21 cellular contexts compared by ENCODE assay signal in the genomic region with DNA sequence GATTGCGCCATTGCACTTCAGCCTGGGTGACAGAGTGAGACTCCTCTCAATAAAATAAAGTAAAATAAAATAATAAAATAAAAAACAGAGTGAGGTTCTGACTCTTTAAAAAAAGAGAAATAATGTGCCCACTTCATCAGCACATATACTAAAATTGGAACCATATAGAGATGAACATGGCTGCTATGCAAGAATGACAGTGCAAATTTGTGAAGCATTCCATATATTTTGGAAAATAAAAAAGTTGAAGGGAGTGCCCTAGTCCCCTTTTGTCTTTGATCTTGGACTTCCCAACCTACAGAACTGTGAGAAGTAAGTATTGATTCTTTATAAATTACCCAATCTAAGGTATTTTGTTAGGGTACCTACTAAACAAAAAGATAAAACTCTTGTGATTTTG. TPM values are rescaled to one million over a fixed set of nuclear protein-coding genes. Genes with fewer than 3 reads are reported as not detected.
A peak's percentile ranks its signal among the peaks of the same experiment; 100 is the strongest.
DNase-seq lines count a peak whose midpoint lies in the region; ATAC-seq, FAIRE-seq and TF ChIP-seq lines count a peak whose summit lies in the region.
"Had no signal": no experiment of that assay in that cellular context is flagged by ENCODE, and none has a peak within 500 bp of the region (broad histone marks: within the 10 kb centered on the region; RNA-seq: fewer than 3 reads in every experiment).

No MANE protein-coding gene starts in this region.

- POLR2A ChIA-PET in Panc1 (lab: Charles Lee): no interaction called here
- POLR2A ChIA-PET in K562 (lab: Yijun Ruan, JAX): no interaction called here
- POLR2A ChIA-PET in OCI-LY7 (lab: Charles Lee): interaction anchor here (0.6 kb wide), 1 partner anchor 20 kb away, joined by 5 read pairs; no protein-coding TSS in a partner anchor

- H3K4me2 ChIP-seq in K562 (ENCODE audit: insufficient read depth, low read length) (no peak overlapping the region), osteoblast (ENCODE audit: insufficient read depth, low read length) (no peak overlapping the region), OCI-LY7 (ENCODE audit: low read length) (no peak overlapping the region)

- H3K9ac ChIP-seq in K562 (ENCODE audit: insufficient read depth in 1 of 2, low read depth in 2 of 2, low read length in 2 of 2): no peak overlapping the region

- intact Hi-C loops in Panc1 (cut with micrococcal nuclease; ENCODE audit: unreplicated experiment) (no loop called here), K562 (cut with micrococcal nuclease) (no loop called here), OCI-LY7 (cut with micrococcal nuclease; ENCODE audit: unreplicated experiment) (no loop called here)

- TF ChIP-seq CTCF in Panc1 (IDR thresholded peaks at IDR 0.05): no peak
- no peak for TF ChIP-seq CTCF in K562 (IDR thresholded peaks at IDR 0.05 in 2 of 3, conservative IDR thresholded peaks at IDR 0.05 in 1 of 3; ENCODE audit: insufficient read depth in 2 of 3, low read depth in 1 of 3, low read length in 3 of 3)
- no peak for TF ChIP-seq CTCF in osteoblast (IDR thresholded peaks at IDR 0.05; ENCODE audit: extremely low read depth, low read depth, low read length)
- no peak for TF ChIP-seq CTCF in OCI-LY7 (conservative IDR thresholded peaks at IDR 0.05; ENCODE audit: low read length)

- TF ChIP-seq RAD21 in K562 (CRISPR knock-in tag; conservative IDR thresholded peaks at IDR 0.05 in 1 of 2, IDR thresholded peaks at IDR 0.05 in 1 of 2): no peak

- no peak for ATAC-seq in Panc1
- no peak for ATAC-seq in K562
- ATAC-seq in HG03045 (IDR thresholded peaks at IDR 0.05; ENCODE audit: unreplicated experiment): no peak
- ATAC-seq: HCT116, SK-N-SH treated with all-trans-retinoic acid at 6 μM for 48 hours had no signal

- no peaks in the 10 kb centered on the region for H3K9me3 ChIP-seq in Panc1 (ENCODE audit: control insufficient read depth, insufficient read depth, low read depth, low read length)
- H3K9me3 ChIP-seq in K562 (replicated peaks; ENCODE audit: control insufficient read depth, insufficient read depth, low read depth, low read length): no peaks in the 10 kb centered on the region
- no peaks in the 10 kb centered on the region for H3K9me3 ChIP-seq in osteoblast (ENCODE audit: low read depth, low read length)
- H3K9me3 ChIP-seq in OCI-LY7 (ENCODE audit: low read length): no peaks in the 10 kb centered on the region

- H4K20me1 ChIP-seq in K562 (replicated peaks; ENCODE audit: control insufficient read depth, insufficient read depth, low read length) (no peaks in the 10 kb centered on the region), osteoblast (ENCODE audit: insufficient read depth, low read length) (peaks cover 40% of the 10 kb centered on the region), OCI-LY7 (ENCODE audit: insufficient read depth, low read length) (peaks cover 5% of the 10 kb centered on the region)

- TF ChIP-seq EP300 in K562 (IDR thresholded peaks at IDR 0.05; ENCODE audit: low read length): no peak

- H3K79me2 ChIP-seq in K562 (ENCODE audit: control insufficient read depth, insufficient read depth, low read length) (no peaks in the 10 kb centered on the region), osteoblast (ENCODE audit: insufficient read depth, low read length) (peaks cover 97% of the 10 kb centered on the region), OCI-LY7 (ENCODE audit: insufficient read depth, low read depth, low read length) (peaks cover 87% of the 10 kb centered on the region)

- DNase-seq in Panc1 (ENCODE audit: low read depth, low spot score) (no peak), K562 (ENCODE audit: extremely low read depth in 1 of 4, low spot score in 3 of 4) (no peak), osteoblast (ENCODE audit: insufficient read length, low spot score, missing footprints) (no peak), OCI-LY7 (ENCODE audit: low spot score) (no peak), EL (no peak)
- DNase-seq in activated CD8-positive, alpha-beta memory T cell treated with anti-CD3 and anti-CD28 coated beads, Interleukin-2, amount 50 U/mL, for 4 hours: no peak
- DNase-seq: GDM1, Karpas-422, MV-4-11, NCI-H1694, NCI-H2081, NCI-H2171 treated with DMSO at 0.1 percent for 48 hours, NCI-H446, NCI-H526, SHP77 treated with DMSO at 0.1 percent for 48 hours had no signal

- H3K4me1 ChIP-seq in Panc1 (ENCODE audit: control insufficient read depth, insufficient read depth, low read length): peaks cover 81% of the 10 kb centered on the region
- H3K4me1 ChIP-seq in K562 (replicated peaks in 1 of 2; ENCODE audit: control insufficient read depth in 2 of 2, insufficient read depth in 2 of 2, low read length in 2 of 2): no peaks in the 10 kb centered on the region
- H3K4me1 ChIP-seq in osteoblast (ENCODE audit: insufficient read depth, low read length): peaks cover 32% of the 10 kb centered on the region
- H3K4me1 ChIP-seq in OCI-LY7 (ENCODE audit: insufficient read depth, low read length, poor library complexity, severe bottlenecking): peaks cover 3% of the 10 kb centered on the region

- H3K27me3 ChIP-seq in Panc1 (ENCODE audit: control insufficient read depth, insufficient read depth, low read length) (no peaks in the 10 kb centered on the region), K562 (ENCODE audit: control insufficient read depth in 2 of 2, insufficient read depth in 2 of 2, low read length in 2 of 2) (peaks cover 0 to 3% of the 10 kb centered on the region in 2 experiments; a peak in 1 of 5 replicates), osteoblast (ENCODE audit: insufficient read depth, low read length) (no peaks in the 10 kb centered on the region)

- no peaks in the 10 kb centered on the region for H3K9me1 ChIP-seq in K562 (ENCODE audit: control insufficient read depth, insufficient read depth, low read length)

- H3K9me2 ChIP-seq in OCI-LY7 (ENCODE audit: insufficient read depth, low read length): no peaks in the 10 kb centered on the region

- no peak overlapping the region for H3K4me3 ChIP-seq in Panc1 (ENCODE audit: low read depth in 2 of 2, low read length in 2 of 2)
- no peak overlapping the region for H3K4me3 ChIP-seq in K562
- no peak overlapping the region for H3K4me3 ChIP-seq in osteoblast (ENCODE audit: insufficient read depth, low read length)
- H3K4me3 ChIP-seq in OCI-LY7 (ENCODE audit: low read depth, low read length, poor library complexity, severe bottlenecking): no peak overlapping the region

- in situ Hi-C loops in Panc1 (cut with HindIII; ENCODE audit: low pct_unique_long_range_greater_than_20kb, low sequenced_read_pairs) (no loop called here), K562 (cut with MboI) (loop anchor here (25.0 kb wide), 1 partner anchor 347 kb away; the partner anchor contains the start of genes TAF11L10, TAF11L7, TAF11L8 and TAF11L9)

- H2AFZ ChIP-seq in K562 (ENCODE audit: low read depth, low read length) (no peak overlapping the region), osteoblast (ENCODE audit: low read length) (no peak overlapping the region), OCI-LY7 (ENCODE audit: low read length) (no peak overlapping the region)

- FAIRE-seq in K562 (lab: Jason Lieb, UNC): no peak
- FAIRE-seq: GM18507, GM19239, H1 had no signal

- H3K36me3 ChIP-seq in Panc1 (ENCODE audit: control insufficient read depth, insufficient read depth, low read length) (no peaks in the 10 kb centered on the region), K562 (ENCODE audit: control insufficient read depth, insufficient read depth, low read length) (no peaks in the 10 kb centered on the region), osteoblast (ENCODE audit: insufficient read depth, low read length) (peaks cover 14% of the 10 kb centered on the region), OCI-LY7 (ENCODE audit: insufficient read depth, low read length) (peaks cover 42% of the 10 kb centered on the region)

- BruUV-seq in Panc1 (replicated peaks; lab: Mats Ljungman, UMichigan) (no TSS peak), K562 (replicated peaks; lab: Mats Ljungman, UMichigan) (no TSS peak), OCI-LY7 (replicated peaks; lab: Mats Ljungman, UMichigan) (no TSS peak)

- H3K27ac ChIP-seq in Panc1 (ENCODE audit: low read length) (peak overlapping the region; percentile 77), K562 (ENCODE audit: extremely low read depth, low read depth, low read length) (no peak overlapping the region), osteoblast (ENCODE audit: low read depth, low read length) (peak overlapping the region; percentile 1), OCI-LY7 (ENCODE audit: low read depth, low read length, poor library complexity, severe bottlenecking) (no peak overlapping the region)

- TF ChIP-seq POLR2A in K562 (conservative IDR thresholded peaks at IDR 0.05): no peak

- WGBS in K562 (ENCODE audit: insufficient coverage, low coverage, missing lambda C conversion rate): 0% methylated on average over 1 of the region's 1 CpG

- CTCF ChIA-PET in Panc1 (lab: Charles Lee): no interaction called here
- CTCF ChIA-PET in K562 (lab: Yijun Ruan, JAX; ENCODE audit: low intra/inter-chr PET ratio): no interaction called here
- CTCF ChIA-PET in OCI-LY7 (lab: Charles Lee; ENCODE audit: unreplicated experiment): no interaction called here

TF ChIP-seq in K562, 482 proteins besides CTCF, POLR2A, EP300 and RAD21 (continues in another document):
- no peak for TF ChIP-seq BCOR (IDR thresholded peaks at IDR 0.05)

RNA-seq across cellular contexts. Expression of gene BASP1, which starts 23.1 kb away (rescaled TPM):
- total RNA-seq in Panc1 (2021; ENCODE audit: unreplicated experiment): 217 TPM
- 126 TPM for polyA plus RNA-seq in Panc1 (2012; ENCODE audit: insufficient read length)
- not detected in 2 replicates for total RNA-seq in K562 (2011; cell fraction: chromatin; rRNA removed; ENCODE audit: low replicate concordance)
- not detected in 2 replicates for total RNA-seq in K562 (2011; cell fraction: nucleolus; rRNA removed)
- total RNA-seq in K562 (2011; cell fraction: nucleoplasm; rRNA removed): not detected in 2 replicates
- total RNA-seq in K562 (2014; rRNA removed): not detected in 2 replicates
- not detected in 2 replicates for total RNA-seq in K562 (2014; rRNA removed; fragmentation: Illumina TruSeq; extraction: Trizol)
- not detected in 2 replicates for total RNA-seq in K562 (2015; rRNA removed; fragmentation: Illumina TruSeq; extraction: Trizol)
- total RNA-seq in K562 (2021): 0.18 and 0.22 TPM in 2 replicates
- polyA plus RNA-seq in K562 (2011; rRNA removed): not detected in 2 replicates
- polyA plus RNA-seq in K562 (2011; cell fraction: cytosol; rRNA removed): not detected in 2 replicates
- polyA plus RNA-seq in K562 (2011; cell fraction: nucleus; rRNA removed): not detected in 2 replicates
- polyA plus RNA-seq in K562 (2012): not detected in 2 replicates
- 0.10 TPM in 1 of 2 replicates, not detected in the other for polyA plus RNA-seq in K562 (2014; fragmentation: Illumina TruSeq; extraction: Trizol)
- polyA plus RNA-seq in K562 (2014; fragmentation: Nextera tagmentation; extraction: Ambion mirVana): not detected
- polyA plus RNA-seq in K562 (2014; rRNA removed): not detected in 2 replicates
- not detected in 2 replicates for polyA minus RNA-seq in K562 (2011; rRNA and poly(A)+ RNA removed)
- 1.8 and 4.6 TPM in 2 replicates for polyA minus RNA-seq in K562 (2011; cell fraction: cytosol; rRNA and poly(A)+ RNA removed)
- 1.2 TPM in 2 replicates for polyA minus RNA-seq in K562 (2011; cell fraction: nucleus; rRNA and poly(A)+ RNA removed)
- total RNA-seq in osteoblast: 242 and 272 TPM in 2 replicates
- 62.1 and 64.8 TPM in 2 replicates for total RNA-seq in OCI-LY7 (2014; rRNA removed; shearing (Covaris generic))
- total RNA-seq in OCI-LY7 (2022): 23.4 and 28.1 TPM in 2 replicates

Comparison
In these comparisons a context has a peak if more than half of its experiments do, and no peak if none do; other contexts are left out.
1. H3K27ac ChIP-seq: peak in Panc1 (single experiment) and osteoblast (single experiment); none in K562 (single experiment) and OCI-LY7 (single experiment).
2. RNA of gene BASP1, which starts 23.1 kb away (total RNA-seq): 242 to 272 TPM in osteoblast, 217 TPM in Panc1 (single experiment) and 23.4 to 64.8 TPM in OCI-LY7; 0.18 to 0.22 TPM in K562; every median in the first group is over 10 times any median in the second.